ENCODE assay signal across 8 cellular contexts in genomic region chr11:7442588-7443215, GRCh38. TPM values are rescaled to one million over a fixed set of nuclear protein-coding genes. Genes with fewer than 3 reads are reported as not detected.
DNase-seq lines count a peak whose midpoint lies in the region; ATAC-seq and TF ChIP-seq lines count a peak whose summit lies in the region.

No MANE protein-coding gene starts in this region.

- H3K9me3 ChIP-seq in left ventricle myocardium inferior (replicated peaks), result no peaks in the 10 kb centered on the region

- no peak overlapping the region for H3K27ac Mint-ChIP-seq in activated naive CD8-positive, alpha-beta T cell treated with anti-CD3 and anti-CD28 coated beads, Interleukin-2, amount 10 ng/mL, durations not matched to agents 7 days and 5 days

- POLR2A ChIA-PET in activated naive CD8-positive, alpha-beta T cell treated with anti-CD3 and anti-CD28 coated beads, Interleukin-2, amount 10 ng/mL, durations not matched to agents 7 days and 5 days (lab: Charles Lee), result interaction anchor here (0.6 kb wide), 1 partner anchor 662 kb away, joined by 3 read pairs; no protein-coding TSS in a partner anchor

- no peak overlapping the region for H3K4me3 Mint-ChIP-seq in activated naive CD8-positive, alpha-beta T cell treated with anti-CD3 and anti-CD28 coated beads, Interleukin-2, amount 10 ng/mL, durations not matched to agents 7 days and 5 days

- H3K27me3 ChIP-seq in left ventricle myocardium inferior (ENCODE audit: low read depth), result no peaks in the 10 kb centered on the region

- peak; percentile 95 for ATAC-seq in GM21447 (IDR thresholded peaks at IDR 0.05; ENCODE audit: unreplicated experiment)
- peak; percentile 79 for ATAC-seq in activated naive CD8-positive, alpha-beta T cell treated with anti-CD3 and anti-CD28 coated beads, Interleukin-2, amount 10 ng/mL, durations not matched to agents 7 days and 5 days (ENCODE audit: low read depth)

- no peak overlapping the region for H3K4me3 ChIP-seq in left ventricle myocardium inferior

- intact Hi-C loops in left ventricle myocardium inferior (cut with micrococcal nuclease), result no loop called here

- H3K27me3 Mint-ChIP-seq in activated naive CD8-positive, alpha-beta T cell treated with anti-CD3 and anti-CD28 coated beads, Interleukin-2, amount 10 ng/mL, durations not matched to agents 7 days and 5 days, result no peaks in the 10 kb centered on the region

- no peaks in the 10 kb centered on the region for H3K9me3 Mint-ChIP-seq in activated naive CD8-positive, alpha-beta T cell treated with anti-CD3 and anti-CD28 coated beads, Interleukin-2, amount 10 ng/mL, durations not matched to agents 7 days and 5 days

- peak; percentile 92 for TF ChIP-seq CTCF in left ventricle myocardium inferior (IDR thresholded peaks at IDR 0.05; ENCODE audit: borderline replicate concordance)

- no peak overlapping the region for H3K27ac ChIP-seq in left ventricle myocardium inferior (replicated peaks)

- no peaks in the 10 kb centered on the region for H3K36me3 ChIP-seq in left ventricle myocardium inferior

- DNase-seq in ELR (ENCODE audit: low read depth) (peak; percentile 62), HT1080 (ENCODE audit: low read depth) (peak; percentile 39), SKM-1 treated with dmso at 0.1 percent for 144 hours (lab: John Stamatoyannopoulos, UW; ENCODE audit: unreplicated experiment) (peak; percentile 41), left ventricle myocardium inferior (peak; percentile 72), retina (peak; percentile 72), NCI-H524 treated with DMSO at 0.1 percent for 48 hours (lab: John Stamatoyannopoulos, UW) (no peak)
- DNase-seq in activated naive CD8-positive, alpha-beta T cell treated with anti-CD3 and anti-CD28 coated beads, Interleukin-2, amount 10 ng/mL, durations not matched to agents 7 days and 5 days, result peak; percentile 79

- H3K4me1 Mint-ChIP-seq in activated naive CD8-positive, alpha-beta T cell treated with anti-CD3 and anti-CD28 coated beads, Interleukin-2, amount 10 ng/mL, durations not matched to agents 7 days and 5 days, result peaks cover 7% of the 10 kb centered on the region

- H3K4me1 ChIP-seq in left ventricle myocardium inferior, result peaks cover 11% of the 10 kb centered on the region

- H3K36me3 Mint-ChIP-seq in activated naive CD8-positive, alpha-beta T cell treated with anti-CD3 and anti-CD28 coated beads, Interleukin-2, amount 10 ng/mL, durations not matched to agents 7 days and 5 days, result no peaks in the 10 kb centered on the region

RNA-seq across cellular contexts. Expression of gene OLFML1, which starts 42.6 kb away (rescaled TPM):
- total RNA-seq in HT1080 (2014; rRNA removed; shearing (Covaris generic)), result 0.20 TPM in 1 of 2 replicates, not detected in the other
- polyA plus RNA-seq in HT1080 (2015; cell fraction: cytosol; rRNA removed), result not detected in 2 replicates
- not detected in 2 replicates for polyA plus RNA-seq in HT1080 (2015; cell fraction: nucleus; rRNA removed)
- total RNA-seq in activated naive CD8-positive, alpha-beta T cell treated with anti-CD3 and anti-CD28 coated beads, Interleukin-2, amount 10 ng/mL, durations not matched to agents 7 days and 5 days, result not detected
- 7.3 TPM for total RNA-seq in left ventricle myocardium inferior
